Comparison of ENCODE assay signal across 32 cellular contexts in genomic region chr2:125796784-125797183, GRCh38.
"Had no signal": no experiment of that assay in that cellular context is flagged by ENCODE, and none has a peak within 500 bp of the region (broad histone marks: within the 10 kb centered on the region; RNA-seq: fewer than 3 reads in every experiment).

No MANE protein-coding gene starts in this region.

- FAIRE-seq: astrocyte, TTC549 had no signal

- H3K36me3 ChIP-seq: adrenal gland, brain microvascular endothelial cell, breast epithelium had no signal

- H3K27ac ChIP-seq: adrenal gland, body of pancreas, brain microvascular endothelial cell, breast epithelium, VCaP had no signal

- H3K27me3 ChIP-seq: adrenal gland, body of pancreas, brain microvascular endothelial cell, breast epithelium had no signal

- ATAC-seq: activated CD8-positive, alpha-beta memory T cell treated with anti-CD3 and anti-CD28 coated beads, Interleukin-2, amount 10 ng/mL, durations not matched to agents 7 days and 5 days; activated CD8-positive, alpha-beta T cell treated with anti-CD3 and anti-CD28 coated beads, Interleukin-2, amount 10 ng/mL, durations not matched to agents 7 days and 5 days; activated naive CD4-positive, alpha-beta T cell treated with anti-CD3 and anti-CD28 coated beads, Interleukin-2, amount 50 U/mL, for 72 hours; body of pancreas had no signal

- H3K4me1 ChIP-seq: adrenal gland, body of pancreas, breast epithelium had no signal

- DNase-seq: activated B cell treated with CpG ODN at 0.5 μM for 24 hours; activated CD4-positive, alpha-beta memory T cell treated with anti-CD3 and anti-CD28 coated beads, Interleukin-2, amount 10 ng/mL, durations not matched to agents 7 days and 5 days; activated CD4-positive, alpha-beta T cell treated with anti-CD3 and anti-CD28 coated beads for 4 hours; activated CD4-positive, alpha-beta T cell treated with anti-CD3 and anti-CD28 coated beads, Interleukin-2, amount 10 ng/mL, durations not matched to agents 24 days and 14 days; activated CD4-positive, alpha-beta T cell treated with anti-CD3 and anti-CD28 coated beads, Interleukin-2, amount 50 U/mL, for 1 hour; activated CD4-positive, alpha-beta T cell treated with anti-CD3 and anti-CD28 coated beads, Interleukin-2, amount 50 U/mL, for 4 hours; activated CD4-positive, CD25-positive, alpha-beta regulatory T cell treated with anti-CD3 and anti-CD28 coated beads, Interleukin-2, amount 50 U/mL, for 72 hours; activated CD8-positive, alpha-beta memory T cell treated with anti-CD3 and anti-CD28 coated beads for 24 hours; activated CD8-positive, alpha-beta memory T cell treated with anti-CD3 and anti-CD28 coated beads, Interleukin-2, amount 10 ng/mL, durations not matched to agents 7 days and 5 days; activated CD8-positive, alpha-beta memory T cell treated with anti-CD3 and anti-CD28 coated beads, Interleukin-2, amount 50 U/mL, for 48 hours; activated CD8-positive, alpha-beta T cell treated with anti-CD3 and anti-CD28 coated beads, Interleukin-2, amount 10 ng/mL, durations not matched to agents 7 days and 5 days; activated effector memory CD4-positive, alpha-beta T cell treated with Interleukin-2 at 50 U/mL for 16 hours; activated gamma-delta T cell; activated naive CD4-positive, alpha-beta T cell treated with anti-CD3 and anti-CD28 coated beads for 36 hours; activated naive CD4-positive, alpha-beta T cell treated with anti-CD3 and anti-CD28 coated beads, Interleukin-2, amount 50 U/mL, for 16 hours; activated naive CD8-positive, alpha-beta T cell treated with anti-CD3 and anti-CD28 coated beads for 36 hours; activated T-cell treated with anti-CD3 and anti-CD28 coated beads, Interleukin-2, amount 50 U/mL, for 24 hours; activated T-cell treated with anti-CD3 and anti-CD28 coated beads, Interleukin-2, amount 50 U/mL, for 48 hours; adrenal gland; amniotic stem cell; aorta; body of pancreas; brain microvascular endothelial cell; central memory CD4-positive, alpha-beta T cell; T-helper 1 cell; T-helper 2 cell; T-helper 9 cell had no signal

- H3K9me3 ChIP-seq: adrenal gland, body of pancreas had no signal

- H3K4me3 ChIP-seq: adrenal gland, body of pancreas, breast epithelium had no signal
